In the genomic region with DNA sequence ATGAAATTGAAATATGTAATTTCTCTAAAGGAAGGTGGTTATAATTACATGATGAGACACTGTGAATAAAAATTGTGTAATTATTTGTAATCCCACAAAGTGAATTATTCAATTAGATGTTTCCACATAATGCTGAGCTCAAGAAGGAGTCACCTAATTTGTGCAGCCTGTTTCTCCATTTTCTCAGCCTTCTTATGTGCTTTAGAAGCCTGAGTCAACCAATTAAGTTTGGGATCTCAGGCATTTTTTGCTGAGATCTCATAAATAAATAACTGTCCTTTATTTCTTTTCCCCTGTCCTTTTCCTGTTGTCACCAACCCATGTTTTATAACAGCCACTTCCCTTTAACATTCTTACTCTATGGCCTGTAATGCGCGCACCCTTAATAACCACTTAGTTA, we compare ENCODE assay signal across 15 cellular contexts.
"Had no signal": no experiment of that assay in that cellular context is flagged by ENCODE, and none has a peak within 500 bp of the region (broad histone marks: within the 10 kb centered on the region; RNA-seq: fewer than 3 reads in every experiment).

No MANE protein-coding gene starts in this region.

- H3K27me3 ChIP-seq: colonic mucosa, gastroesophageal sphincter, ovary, right atrium auricular region had no signal

- H3K36me3 ChIP-seq: colonic mucosa, gastroesophageal sphincter, ovary, right atrium auricular region had no signal

- ATAC-seq: gastroesophageal sphincter; left lobe of liver; naive thymus-derived CD4-positive, alpha-beta T cell had no signal

- DNase-seq: colonic mucosa; dermis blood vessel endothelial cell; erythroblast; glutamatergic neuron; islet precursor cell; mammary epithelial cell; naive thymus-derived CD4-positive, alpha-beta T cell; ovary; small intestine; stimulated activated CD4-positive, alpha-beta T cell treated with anti-CD3 and anti-CD28 coated beads, Interleukin-12 subunit alpha, Interleukin-12 subunit beta, amount 100 ng/mL, for 4 hours; stimulated activated CD4-positive, alpha-beta T cell treated with anti-CD3 and anti-CD28 coated beads, Interleukin-2, amount 100 ng/mL, for 48 hours; stimulated activated naive CD4-positive, alpha-beta T cell treated with Interleukin-2 at 50 U/mL for 16 hours had no signal

- H3K4me1 ChIP-seq: colonic mucosa, gastroesophageal sphincter, right atrium auricular region had no signal

- H3K4me3 ChIP-seq: colonic mucosa, gastroesophageal sphincter, ovary, right atrium auricular region had no signal

- H3K27ac ChIP-seq: colonic mucosa, gastroesophageal sphincter, ovary, right atrium auricular region had no signal

- H3K9me3 ChIP-seq: colonic mucosa, gastroesophageal sphincter, ovary, right atrium auricular region had no signal
